ENCODE assay signal across 9 cellular contexts in the genomic region with DNA sequence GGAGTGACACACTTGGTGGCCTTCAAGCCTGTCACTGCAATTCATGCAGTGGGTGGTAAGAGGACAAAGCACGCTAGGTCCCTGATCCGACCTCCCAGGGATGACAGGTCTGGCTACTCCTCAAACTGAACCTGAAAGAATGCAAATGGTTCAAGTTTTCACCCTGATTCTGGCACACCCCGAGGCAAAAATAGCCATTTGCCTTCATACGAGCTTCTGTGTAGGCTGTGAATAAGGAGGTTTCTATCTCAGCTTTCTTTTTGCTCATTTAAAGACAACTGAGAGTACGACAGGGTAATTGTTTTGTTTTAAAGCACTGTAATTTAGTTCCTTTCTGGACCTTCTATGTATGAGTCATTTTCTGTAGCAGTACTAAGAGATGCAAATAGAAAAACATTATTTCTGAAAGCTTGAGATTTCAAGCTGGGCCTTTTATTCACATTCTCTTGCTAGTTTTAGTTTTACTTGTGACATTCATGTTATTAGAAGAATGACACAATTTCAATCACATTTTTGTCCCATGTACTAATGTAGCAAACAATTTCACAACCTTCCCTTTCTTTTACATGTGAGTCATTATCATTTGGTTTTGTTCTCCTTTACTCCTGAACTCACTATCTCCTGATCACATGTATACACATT. TPM values are rescaled to one million over a fixed set of nuclear protein-coding genes. Genes with fewer than 3 reads are reported as not detected.
A peak's percentile ranks its signal among the peaks of the same experiment; 100 is the strongest.
DNase-seq lines count a peak whose midpoint lies in the region; ATAC-seq, FAIRE-seq and TF ChIP-seq lines count a peak whose summit lies in the region.
"Had no signal": no experiment of that assay in that cellular context is flagged by ENCODE, and none has a peak within 500 bp of the region (broad histone marks: within the 10 kb centered on the region; RNA-seq: fewer than 3 reads in every experiment).

No MANE protein-coding gene starts in this region.

- WGBS in small intestine, 3 donors = 68 to 80% (median 69%) methylated on average over 5 of the region's 5 CpGs
- 56 to 63% methylated on average over 5 of the region's 5 CpGs for WGBS in pancreas, 2 donors

- TF ChIP-seq CTCF in ascending aorta (IDR thresholded peaks at IDR 0.05) = no peak
- no peak for TF ChIP-seq CTCF in pancreas (IDR thresholded peaks at IDR 0.05)

- H3K4me1 ChIP-seq in ascending aorta (peaks cover 0 to 6% of the 10 kb centered on the region in 2 donors), small intestine (ENCODE audit: control insufficient read depth in 2 of 2, insufficient read depth in 1 of 2, low read depth in 1 of 2, low read length in 1 of 2) (no peaks in the 10 kb centered on the region), pancreas (peaks cover 0 to 10% (median 4%) of the 10 kb centered on the region in 3 donors)

- H3K36me3 Mint-ChIP-seq in T-helper 17 cell (ENCODE audit: low read depth) = no peaks in the 10 kb centered on the region

- peaks cover 7% of the 10 kb centered on the region for H3K27me3 Mint-ChIP-seq in T-helper 17 cell

- H3K27me3 ChIP-seq in ascending aorta = no peaks in the 10 kb centered on the region
- no peaks in the 10 kb centered on the region for H3K27me3 ChIP-seq in small intestine (ENCODE audit: control insufficient read depth in 2 of 2, insufficient read depth in 2 of 2, low read length in 2 of 2)
- H3K27me3 ChIP-seq in pancreas = no peaks in the 10 kb centered on the region

- no peak overlapping the region for H3K27ac Mint-ChIP-seq in T-helper 17 cell

- peak; percentile 60 to 67 for DNase-seq in AML-193 (lab: John Stamatoyannopoulos, UW)
- peak; percentile 32 for DNase-seq in GM19240 (ENCODE audit: insufficient read length, low spot score)
- no peak for DNase-seq in ascending aorta (ENCODE audit: low spot score in 2 of 2)
- no peak for DNase-seq in small intestine
- no peak for DNase-seq in pancreas
- no peak for DNase-seq in T-helper 17 cell
- no peak for DNase-seq in NCI-H2196 treated with DMSO at 0.1 percent for 48 hours (lab: John Stamatoyannopoulos, UW; ENCODE audit: unreplicated experiment)

- ATAC-seq in HG03139 (IDR thresholded peaks at IDR 0.05; ENCODE audit: unreplicated experiment) = peak; percentile 75
- no peak for ATAC-seq in pancreas
- ATAC-seq in T-helper 17 cell = no peak

- no peak overlapping the region for H3K4me3 Mint-ChIP-seq in T-helper 17 cell

- H3K9me3 ChIP-seq in ascending aorta (no peaks in the 10 kb centered on the region), small intestine (ENCODE audit: control insufficient read depth, low read depth) (no peaks in the 10 kb centered on the region), pancreas (no peaks in the 10 kb centered on the region), T-helper 17 cell (ENCODE audit: control insufficient read depth, low read length, poor library complexity, severe bottlenecking) (no peaks in the 10 kb centered on the region)

- H3K27ac ChIP-seq in ascending aorta = peak overlapping the region; percentile 45 to 55
- H3K27ac ChIP-seq in small intestine (ENCODE audit: low read depth in 1 of 2, low read length in 1 of 2) = peak overlapping the region in 1 of 2 donors; percentile 16
- no peak overlapping the region for H3K27ac ChIP-seq in pancreas

- H3K4me3 ChIP-seq in ascending aorta = peak overlapping the region in 1 of 2 donors; percentile 30
- H3K4me3 ChIP-seq in small intestine (ENCODE audit: low read depth in 1 of 2, low read length in 2 of 2) = no peak overlapping the region
- H3K4me3 ChIP-seq in pancreas = no peak overlapping the region

- no peak for FAIRE-seq in small intestine (lab: Jason Lieb, UNC)
- no peak for FAIRE-seq in pancreas (lab: Jason Lieb, UNC)
- FAIRE-seq: colon had no signal

- peaks cover 11% of the 10 kb centered on the region for H3K4me1 Mint-ChIP-seq in T-helper 17 cell

- no peaks in the 10 kb centered on the region for H3K36me3 ChIP-seq in ascending aorta
- H3K36me3 ChIP-seq in small intestine (ENCODE audit: control insufficient read depth in 2 of 2, insufficient read depth in 2 of 2, low read length in 2 of 2) = no peaks in the 10 kb centered on the region
- no peaks in the 10 kb centered on the region for H3K36me3 ChIP-seq in pancreas

- intact Hi-C loops in ascending aorta (cut with DNase I) (no loop called here), pancreas (cut with DNase I) (no loop called here)

RNA-seq across cellular contexts. Expression of gene FDX1, which starts 56.6 kb away (rescaled TPM):
- 17.6 TPM for total RNA-seq in ascending aorta
- polyA plus RNA-seq in small intestine = 10 to 100 TPM; 20.4 to 47.0 (median 31.3) TPM
- 10 to 100 TPM in 1 of 6 donors, 1 to 10 TPM in 5; 6.7 to 11.3 (median 8.3) TPM for total RNA-seq in pancreas
- 1 to 10 TPM; 7.1 to 8.6 TPM for polyA plus RNA-seq in pancreas
- 10 to 100 TPM; 12.0 to 12.1 TPM for total RNA-seq in T-helper 17 cell

Comparison
In these comparisons a context has a peak if more than half of its experiments do, and no peak if none do; other contexts are left out.
1. DNase-seq: peak in AML-193 (2 of 2) and GM19240 (single experiment); none in ascending aorta (0 of 2), small intestine (single experiment), pancreas (0 of 6), T-helper 17 cell (0 of 3) and NCI-H2196 treated with DMSO at 0.1 percent for 48 hours (single experiment).
2. H3K27ac ChIP-seq: peak in ascending aorta (2 of 2); none in pancreas (0 of 4).